9 cellular contexts compared by ENCODE assay signal in the genomic region with DNA sequence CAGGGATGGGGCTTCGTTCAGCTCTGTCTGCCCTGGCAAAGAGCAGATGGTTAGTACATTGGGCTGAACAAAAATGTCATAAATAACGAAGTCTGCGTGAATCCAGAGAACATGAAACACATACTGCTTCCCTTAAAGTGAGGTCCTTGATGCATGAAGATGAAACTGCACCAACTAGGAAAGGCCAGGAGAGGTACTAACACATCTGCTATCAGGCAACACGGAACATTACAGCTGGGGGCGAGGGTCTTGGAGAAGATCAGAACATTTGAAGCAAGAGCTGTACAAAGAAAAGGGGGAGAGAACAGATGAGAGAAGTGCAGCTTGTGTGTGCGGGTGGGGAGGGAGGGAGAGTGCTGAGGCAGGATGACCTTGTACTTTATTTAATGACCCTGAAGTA. TPM values are rescaled to one million over a fixed set of nuclear protein-coding genes. Genes with fewer than 3 reads are reported as not detected.
"Had no signal": no experiment of that assay in that cellular context is flagged by ENCODE, and none has a peak within 500 bp of the region (broad histone marks: within the 10 kb centered on the region; RNA-seq: fewer than 3 reads in every experiment).

No MANE protein-coding gene starts in this region.

RNA-seq across cellular contexts. Expression of a gene that starts 3.5 kb away (rescaled TPM):
- total RNA-seq: osteoblast, pulmonary artery endothelial cell, smooth muscle cell had no signal
- polyA plus RNA-seq: smooth muscle cell had no signal

RNA-seq across cellular contexts. Expression of a gene that starts 10.8 kb away (rescaled TPM):
- total RNA-seq: osteoblast, prostate gland, pulmonary artery endothelial cell, right atrium auricular region, suprapubic skin, testis had no signal

RNA-seq across cellular contexts. Expression of a gene that starts 30.9 kb away (rescaled TPM):
- total RNA-seq: right atrium auricular region, smooth muscle cell had no signal
- polyA plus RNA-seq: naive thymus-derived CD8-positive, alpha-beta T cell had no signal

RNA-seq across cellular contexts. Expression of a gene that starts 57.0 kb away (rescaled TPM):
- total RNA-seq: pulmonary artery endothelial cell, right atrium auricular region, smooth muscle cell, urinary bladder had no signal
- polyA plus RNA-seq: urinary bladder had no signal
